10 cellular contexts compared by ENCODE assay signal in genomic region chr9:123399803-123400378, GRCh38. TPM values are rescaled to one million over a fixed set of nuclear protein-coding genes. Genes with fewer than 3 reads are reported as not detected.
DNase-seq lines count a peak whose midpoint lies in the region; ATAC-seq and TF ChIP-seq lines count a peak whose summit lies in the region.
"Had no signal": no experiment of that assay in that cellular context is flagged by ENCODE, and none has a peak within 500 bp of the region (broad histone marks: within the 10 kb centered on the region; RNA-seq: fewer than 3 reads in every experiment).

No MANE protein-coding gene starts in this region.

- ATAC-seq in lower lobe of right lung (no peak), sciatic nerve (no peak)

- intact Hi-C loops in lower lobe of right lung (cut with DNase I): no loop called here
- intact Hi-C loops in ascending aorta (cut with DNase I): no loop called here
- intact Hi-C loops in sciatic nerve (cut with DNase I): loop anchor here (10.0 kb wide), 1 partner anchor 125 kb away; no protein-coding TSS in a partner anchor

- peaks cover 4% of the 10 kb centered on the region for H3K36me3 ChIP-seq in lower lobe of right lung
- H3K36me3 ChIP-seq in ascending aorta: no peaks in the 10 kb centered on the region

- H3K27me3 ChIP-seq in lower lobe of right lung (ENCODE audit: low read depth) (no peaks in the 10 kb centered on the region), ascending aorta (no peaks in the 10 kb centered on the region)

- H3K27ac ChIP-seq in lower lobe of right lung: no peak overlapping the region
- no peak overlapping the region for H3K27ac ChIP-seq in ascending aorta

- H3K4me3 ChIP-seq in lower lobe of right lung: no peak overlapping the region
- no peak overlapping the region for H3K4me3 ChIP-seq in ascending aorta

- H3K9me3 ChIP-seq in lower lobe of right lung: no peaks in the 10 kb centered on the region
- H3K9me3 ChIP-seq in ascending aorta: no peaks in the 10 kb centered on the region

- TF ChIP-seq CTCF in GM20000 (IDR thresholded peaks at IDR 0.05; ENCODE audit: extremely low read depth, missing control alignments): peak; percentile 34
- TF ChIP-seq CTCF in lower lobe of right lung (IDR thresholded peaks at IDR 0.05): peak; percentile 25
- peak in 1 of 3 experiments; percentile 8 for TF ChIP-seq CTCF in ascending aorta (IDR thresholded peaks at IDR 0.05)

- H3K4me1 ChIP-seq in lower lobe of right lung (no peaks in the 10 kb centered on the region), ascending aorta (no peaks in the 10 kb centered on the region)

- DNase-seq in COLO668 (lab: John Stamatoyannopoulos, UW; ENCODE audit: unreplicated experiment) (peak; percentile 5), GM20000 (ENCODE audit: low spot score) (peak; percentile 50), lower lobe of right lung (no peak), ascending aorta (ENCODE audit: low spot score in 2 of 2) (no peak), NCI-H1694 (lab: John Stamatoyannopoulos, UW) (no peak), sciatic nerve (ENCODE audit: low spot score) (no peak)
- DNase-seq in activated CD4-positive, alpha-beta T cell treated with anti-CD3 and anti-CD28 coated beads, Interleukin-2, amount 50 U/mL, for 48 hours: peak; percentile 50 to 56
- DNase-seq: amniotic stem cell; NCI-H2227 treated with DMSO at 0.1 percent for 48 hours; stimulated activated naive B cell treated with anti-CD40 and anti-IgM and Interleukin-4, amounts not matched to agents 10 μg/mL and 1 μg/mL and 100 μg/mL, for 72 hours had no signal

RNA-seq across cellular contexts. Expression of gene CRB2, which starts 43.9 kb away (rescaled TPM):
- total RNA-seq in lower lobe of right lung (not detected), ascending aorta (not detected), sciatic nerve (0.58 TPM)

Comparison
In these comparisons a context has a peak if more than half of its experiments do, and no peak if none do; other contexts are left out.
1. DNase-seq: peak in COLO668 (single experiment), GM20000 (single experiment) and activated CD4-positive, alpha-beta T cell treated with anti-CD3 and anti-CD28 coated beads, Interleukin-2, amount 50 U/mL, for 48 hours (2 of 2); none in lower lobe of right lung (single experiment), ascending aorta (0 of 2), NCI-H1694 (single experiment) and sciatic nerve (single experiment).